8 cellular contexts compared by ENCODE assay signal in the genomic region with DNA sequence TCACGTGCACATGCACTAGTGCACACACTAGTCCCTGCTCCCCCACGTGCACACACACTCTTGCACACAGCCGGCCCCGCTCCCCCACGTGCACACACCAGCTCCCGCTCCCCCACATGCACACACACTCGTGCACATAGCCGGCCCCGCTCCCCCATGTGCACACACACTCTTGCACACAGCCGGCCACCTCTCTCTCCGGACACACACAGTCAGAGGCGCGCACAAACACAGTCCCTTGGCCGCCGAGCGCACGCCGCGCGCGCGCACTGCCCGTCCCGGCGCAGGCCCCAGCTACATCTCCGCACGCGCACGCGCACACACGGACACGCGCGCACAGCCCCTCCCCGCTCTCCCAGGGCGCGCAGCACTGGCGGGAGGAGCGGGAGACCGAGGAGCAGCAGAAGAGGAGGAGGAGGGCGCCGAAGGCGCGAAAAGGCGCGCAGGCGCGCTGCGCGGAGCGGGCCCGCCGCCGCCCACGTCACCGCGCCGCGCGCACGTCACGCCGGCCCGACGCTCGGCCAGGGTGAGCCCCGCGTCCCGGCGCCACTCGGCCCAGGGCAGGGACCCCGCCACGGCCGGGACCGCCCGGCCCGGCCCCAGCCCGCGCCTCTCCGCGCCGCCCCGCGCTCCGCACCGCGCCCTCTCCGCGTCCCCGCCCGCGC. TPM values are rescaled to one million over a fixed set of nuclear protein-coding genes. Genes with fewer than 3 reads are reported as not detected.
DNase-seq lines count a peak whose midpoint lies in the region; ATAC-seq, FAIRE-seq and TF ChIP-seq lines count a peak whose summit lies in the region.

A gene with protein sequence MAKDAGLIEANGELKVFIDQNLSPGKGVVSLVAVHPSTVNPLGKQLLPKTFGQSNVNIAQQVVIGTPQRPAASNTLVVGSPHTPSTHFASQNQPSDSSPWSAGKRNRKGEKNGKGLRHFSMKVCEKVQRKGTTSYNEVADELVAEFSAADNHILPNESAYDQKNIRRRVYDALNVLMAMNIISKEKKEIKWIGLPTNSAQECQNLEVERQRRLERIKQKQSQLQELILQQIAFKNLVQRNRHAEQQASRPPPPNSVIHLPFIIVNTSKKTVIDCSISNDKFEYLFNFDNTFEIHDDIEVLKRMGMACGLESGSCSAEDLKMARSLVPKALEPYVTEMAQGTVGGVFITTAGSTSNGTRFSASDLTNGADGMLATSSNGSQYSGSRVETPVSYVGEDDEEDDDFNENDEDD (plus strand): TSS at position 549 of the 665 bp plus-strand sequence. CDS start 1,085 bp downstream, outside the sequence.

- no peak for TF ChIP-seq CTCF in coronary artery (IDR thresholded peaks at IDR 0.05)

- peak within 1 kb of the TSS; percentile 91 for H3K27ac ChIP-seq in BLaER1
- peak within 1 kb of the TSS in 1 of 2 donors; percentile 60 for H3K27ac ChIP-seq in coronary artery

- peaks cover 36% of the 10 kb centered on the region for H3K4me1 Mint-ChIP-seq in activated CD4-positive, alpha-beta T cell treated with anti-CD3 and anti-CD28 coated beads for 36 hours

- H3K4me2 ChIP-seq in BLaER1 = peak within 1 kb of the TSS; percentile 98

- peak within 1 kb of the TSS; percentile 87 for H3K9ac ChIP-seq in BLaER1

- peak; percentile 92 for FAIRE-seq in GM19239 (lab: Jason Lieb, UNC)

- H3K36me3 Mint-ChIP-seq in activated CD4-positive, alpha-beta T cell treated with anti-CD3 and anti-CD28 coated beads for 36 hours (ENCODE audit: low read depth) = peaks cover 34% of the 10 kb centered on the region

- peak within 1 kb of the TSS; percentile 90 for H3K4me3 Mint-ChIP-seq in activated CD4-positive, alpha-beta T cell treated with anti-CD3 and anti-CD28 coated beads for 36 hours

- CTCF ChIA-PET in activated CD4-positive, alpha-beta T cell treated with anti-CD3 and anti-CD28 coated beads for 36 hours (lab: Charles Lee) = no interaction called here

- no peaks in the 10 kb centered on the region for H3K27me3 Mint-ChIP-seq in activated CD4-positive, alpha-beta T cell treated with anti-CD3 and anti-CD28 coated beads for 36 hours

- no peaks in the 10 kb centered on the region for H3K9me3 Mint-ChIP-seq in activated CD4-positive, alpha-beta T cell treated with anti-CD3 and anti-CD28 coated beads for 36 hours (ENCODE audit: low read depth)

- H3K36me3 ChIP-seq in BLaER1 = peaks cover 31% of the 10 kb centered on the region

- peak within 1 kb of the TSS; percentile 89 for H3K4me3 ChIP-seq in BLaER1
- H3K4me3 ChIP-seq in coronary artery = peak within 1 kb of the TSS; percentile 80

- H3K4me1 ChIP-seq in BLaER1 = peaks cover 36% of the 10 kb centered on the region

- peak; percentile 88 for ATAC-seq in HG03432 (IDR thresholded peaks at IDR 0.05; ENCODE audit: unreplicated experiment)
- peak; percentile 92 for ATAC-seq in activated CD4-positive, alpha-beta T cell treated with anti-CD3 and anti-CD28 coated beads for 36 hours

- peak within 1 kb of the TSS; percentile 80 for H3K27ac Mint-ChIP-seq in activated CD4-positive, alpha-beta T cell treated with anti-CD3 and anti-CD28 coated beads for 36 hours

- H3K9me3 ChIP-seq in BLaER1 = no peaks in the 10 kb centered on the region

- peaks cover 41% of the 10 kb centered on the region for H4K20me1 ChIP-seq in BLaER1

- POLR2A ChIA-PET in activated CD4-positive, alpha-beta T cell treated with anti-CD3 and anti-CD28 coated beads for 36 hours (lab: Charles Lee) = no interaction called here

- intact Hi-C loops in activated CD4-positive, alpha-beta T cell treated with anti-CD3 and anti-CD28 coated beads for 36 hours (cut with DNase I, micrococcal nuclease) = loop anchor here (1.0 to 5.0 kb wide), 7 partner anchors 92 to 895 kb away; a partner anchor contains a TSS

- DNase-seq in GM19239 (ENCODE audit: insufficient read length, low spot score) (peak; percentile 97), NCI-H510A (lab: John Stamatoyannopoulos, UW) (peak; percentile 77), coronary artery (ENCODE audit: low spot score) (peak; percentile 77), left kidney (ENCODE audit: low read depth, low spot score) (peak; percentile 96)
- peak; percentile 93 for DNase-seq in activated CD4-positive, alpha-beta T cell treated with anti-CD3 and anti-CD28 coated beads for 36 hours
- DNase-seq in stimulated activated CD4-positive, alpha-beta T cell treated with anti-CD3 and anti-CD28 coated beads, Interleukin-1b, Interleukin-23, amount 100 ng/mL, for 24 hours (ENCODE audit: low read depth in 4 of 4, low spot score in 1 of 4) = peak; percentile 29 to 85 (median 71)

- no peaks in the 10 kb centered on the region for H3K27me3 ChIP-seq in BLaER1

RNA-seq across cellular contexts. Expression of the gene that starts here (rescaled TPM):
- 100 to 1,000 TPM; 159 to 175 TPM for total RNA-seq in activated CD4-positive, alpha-beta T cell treated with anti-CD3 and anti-CD28 coated beads for 36 hours
